ENCODE assay signal across 10 cellular contexts in genomic region chr1:11364170-11364569, GRCh38.
A peak's percentile ranks its signal among the peaks of the same experiment; 100 is the strongest.
DNase-seq lines count a peak whose midpoint lies in the region; ATAC-seq and TF ChIP-seq lines count a peak whose summit lies in the region.
"Had no signal": no experiment of that assay in that cellular context is flagged by ENCODE, and none has a peak within 500 bp of the region (broad histone marks: within the 10 kb centered on the region; RNA-seq: fewer than 3 reads in every experiment).

No MANE protein-coding gene starts in this region.

- H3K27ac Mint-ChIP-seq in activated B cell treated with CpG ODN at 0.5 μM for 24 hours = no peak overlapping the region

- CTCF ChIA-PET in activated B cell treated with CpG ODN at 0.5 μM for 24 hours (lab: Charles Lee) = interaction anchor here (1.2 kb wide), 1 partner anchor 123 kb away, joined by 12 read pairs; no protein-coding TSS in a partner anchor

- no peaks in the 10 kb centered on the region for H3K9me3 Mint-ChIP-seq in activated B cell treated with CpG ODN at 0.5 μM for 24 hours

- H3K36me3 Mint-ChIP-seq in activated B cell treated with CpG ODN at 0.5 μM for 24 hours (ENCODE audit: low read depth) = no peaks in the 10 kb centered on the region

- peaks cover 6% of the 10 kb centered on the region for H3K27me3 Mint-ChIP-seq in activated B cell treated with CpG ODN at 0.5 μM for 24 hours

- intact Hi-C loops in activated B cell treated with CpG ODN at 0.5 μM for 24 hours (cut with micrococcal nuclease) = loop anchor here (1.0 kb wide), 1 partner anchor 27 kb away; no protein-coding TSS in a partner anchor

- peak; percentile 22 for DNase-seq in NCI-H146 (lab: John Stamatoyannopoulos, UW)
- no peak for DNase-seq in NCI-H146 treated with DMSO at 0.1 percent for 48 hours (lab: John Stamatoyannopoulos, UW; ENCODE audit: unreplicated experiment)
- DNase-seq in KBM-7 = peak; percentile 42
- DNase-seq in activated B cell treated with CpG ODN at 0.5 μM for 24 hours = no peak
- DNase-seq in myocyte (ENCODE audit: low read depth) = peak; percentile 13
- DNase-seq in HuH-7 (ENCODE audit: low spot score) = no peak
- no peak for DNase-seq in NCI-H524 treated with DMSO at 0.1 percent for 48 hours (lab: John Stamatoyannopoulos, UW)
- DNase-seq: activated effector memory CD4-positive, alpha-beta T cell treated with Interleukin-2 at 50 U/mL for 16 hours; left ventricle myocardium superior had no signal

- no peak overlapping the region for H3K4me3 Mint-ChIP-seq in activated B cell treated with CpG ODN at 0.5 μM for 24 hours

- ATAC-seq in activated B cell treated with CpG ODN at 0.5 μM for 24 hours (ENCODE audit: low read depth) (peak; percentile 31), HG02610 (IDR thresholded peaks at IDR 0.05; ENCODE audit: unreplicated experiment) (no peak)
- ATAC-seq: left ventricle myocardium superior had no signal

- in situ Hi-C loops in KBM-7 (cut with MboI; ENCODE audit: low pct_unique_long_range_greater_than_20kb, low sequenced_read_pairs) = no loop called here

- no peak for TF ChIP-seq CTCF in activated B cell treated with CpG ODN at 0.5 μM for 24 hours (IDR thresholded peaks at IDR 0.05)

- POLR2A ChIA-PET in activated B cell treated with CpG ODN at 0.5 μM for 24 hours (lab: Charles Lee) = no interaction called here

- no peaks in the 10 kb centered on the region for H3K4me1 Mint-ChIP-seq in activated B cell treated with CpG ODN at 0.5 μM for 24 hours

Comparison
In these comparisons a context has a peak if more than half of its experiments do, and no peak if none do; other contexts are left out.
1. DNase-seq: peak in NCI-H146 (single experiment), KBM-7 (single experiment) and myocyte (single experiment); none in NCI-H146 treated with DMSO at 0.1 percent for 48 hours (single experiment), activated B cell treated with CpG ODN at 0.5 μM for 24 hours (single experiment), HuH-7 (single experiment) and NCI-H524 treated with DMSO at 0.1 percent for 48 hours (single experiment).